ENCODE assay signal across 16 cellular contexts in the genomic region with DNA sequence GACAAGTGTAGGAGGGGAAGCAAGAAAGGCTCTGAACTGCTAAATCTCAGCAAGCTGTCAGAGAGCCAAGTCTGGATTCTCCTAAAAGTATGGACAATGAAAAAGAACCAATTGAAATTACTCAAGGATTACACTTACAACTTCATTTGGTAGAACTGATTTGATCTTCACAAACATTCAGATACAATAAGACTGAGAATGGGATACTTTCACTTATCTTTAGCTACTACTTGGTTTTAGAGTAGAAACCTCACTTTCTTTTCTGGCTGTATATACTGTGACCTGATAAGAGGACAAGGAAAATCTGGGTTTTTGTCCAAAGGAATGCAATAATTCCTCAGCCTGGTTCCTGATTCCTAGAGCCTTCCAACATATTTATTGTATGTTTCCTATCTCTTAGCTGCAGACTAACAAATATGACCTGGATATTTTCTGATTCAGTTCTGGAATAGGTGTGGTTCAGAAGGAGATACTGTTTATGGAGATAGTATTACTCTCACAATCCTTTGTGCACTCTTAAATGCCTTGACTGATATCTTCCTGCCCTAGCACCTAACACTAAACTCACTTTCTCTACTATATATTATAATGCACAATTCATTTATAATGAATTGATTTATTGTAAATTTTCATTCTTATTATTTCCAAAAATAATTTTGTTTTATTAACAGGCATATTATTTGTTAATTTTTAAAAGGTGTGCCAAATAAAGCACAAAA. TPM values are rescaled to one million over a fixed set of nuclear protein-coding genes. Genes with fewer than 3 reads are reported as not detected.
DNase-seq lines count a peak whose midpoint lies in the region; ATAC-seq and TF ChIP-seq lines count a peak whose summit lies in the region.
"Had no signal": no experiment of that assay in that cellular context is flagged by ENCODE, and none has a peak within 500 bp of the region (broad histone marks: within the 10 kb centered on the region; RNA-seq: fewer than 3 reads in every experiment).

No MANE protein-coding gene starts in this region.

- H2AFZ ChIP-seq in PC-3 (ENCODE audit: low read length) (no peak overlapping the region), osteoblast (ENCODE audit: low read length) (no peak overlapping the region), MM.1S (ENCODE audit: low read length) (no peak overlapping the region)

- no peak for TF ChIP-seq EP300 in esophagus muscularis mucosa (IDR thresholded peaks at IDR 0.05)

- H3K4me3 ChIP-seq in PC-3 (ENCODE audit: low read length) (peak overlapping the region; percentile 40), esophagus muscularis mucosa (no peak overlapping the region), osteoblast (ENCODE audit: insufficient read depth, low read length) (no peak overlapping the region), colonic mucosa (no peak overlapping the region), MM.1S (ENCODE audit: low read length) (no peak overlapping the region)
- H3K4me3 ChIP-seq: right atrium auricular region, testis had no signal

- H3K79me2 ChIP-seq in PC-3 (ENCODE audit: low read length) = peaks cover 87% of the 10 kb centered on the region
- no peaks in the 10 kb centered on the region for H3K79me2 ChIP-seq in osteoblast (ENCODE audit: insufficient read depth, low read length)
- H3K79me2 ChIP-seq in MM.1S (ENCODE audit: low read length) = no peaks in the 10 kb centered on the region

- peak overlapping the region; percentile 94 for H3K27ac ChIP-seq in PC-3 (ENCODE audit: low read length)
- peak overlapping the region; percentile 30 to 56 (median 38) for H3K27ac ChIP-seq in esophagus muscularis mucosa (replicated peaks in 1 of 4)
- H3K27ac ChIP-seq in osteoblast (ENCODE audit: low read depth, low read length) = no peak overlapping the region
- H3K27ac ChIP-seq in colonic mucosa = no peak overlapping the region
- H3K27ac ChIP-seq in MM.1S (ENCODE audit: low read length) = no peak overlapping the region
- H3K27ac ChIP-seq: 22Rv1, right atrium auricular region, testis had no signal

- DNase-seq in DMS 273 (lab: John Stamatoyannopoulos, UW; ENCODE audit: unreplicated experiment) = peak; percentile 23
- no peak for DNase-seq in DMS 273 treated with DMSO at 0.1 percent for 48 hours (lab: John Stamatoyannopoulos, UW)
- DNase-seq in PC-3 = peak; percentile 16
- DNase-seq in esophagus muscularis mucosa (ENCODE audit: extremely low spot score) = no peak
- no peak for DNase-seq in osteoblast (ENCODE audit: insufficient read length, low spot score, missing footprints)
- DNase-seq in colonic mucosa = no peak
- DNase-seq in posterior cingulate gyrus = no peak
- no peak for DNase-seq in MM.1S
- DNase-seq: activated gamma-delta T cell treated with Interleukin-2 at 50 U/mL for 16 hours; effector CD4-positive, alpha-beta T cell; foreskin melanocyte; NCI-H1048; NCI-H774; testis had no signal

- H4K20me1 ChIP-seq in PC-3 (ENCODE audit: low read length) (no peaks in the 10 kb centered on the region), osteoblast (ENCODE audit: insufficient read depth, low read length) (no peaks in the 10 kb centered on the region), MM.1S (ENCODE audit: insufficient read depth, low read length) (no peaks in the 10 kb centered on the region)

- TF ChIP-seq CTCF in PC-3 (conservative IDR thresholded peaks at IDR 0.05; ENCODE audit: low read depth, low read length) = no peak
- no peak for TF ChIP-seq CTCF in esophagus muscularis mucosa (IDR thresholded peaks at IDR 0.05)
- TF ChIP-seq CTCF in osteoblast (IDR thresholded peaks at IDR 0.05; ENCODE audit: extremely low read depth, low read depth, low read length) = no peak
- no peak for TF ChIP-seq CTCF in colonic mucosa (IDR thresholded peaks at IDR 0.05)
- no peak for TF ChIP-seq CTCF in MM.1S (IDR thresholded peaks at IDR 0.05; ENCODE audit: low read length)

- CTCF ChIA-PET in PC-3 (lab: Charles Lee) = interaction anchor here (0.6 kb wide), 1 partner anchor 247 kb away, joined by 3 read pairs; no protein-coding TSS in a partner anchor

- H3K4me2 ChIP-seq in PC-3 (ENCODE audit: low read length) (peak overlapping the region; percentile 70), osteoblast (ENCODE audit: insufficient read depth, low read length) (peak overlapping the region; percentile 23), MM.1S (ENCODE audit: low read depth, low read length) (no peak overlapping the region)

- H3K9me2 ChIP-seq in PC-3 (replicated peaks; ENCODE audit: low read length) = no peaks in the 10 kb centered on the region
- no peaks in the 10 kb centered on the region for H3K9me2 ChIP-seq in MM.1S (replicated peaks; ENCODE audit: insufficient read depth, low read length)

- H3K36me3 ChIP-seq in PC-3 (ENCODE audit: low read depth, low read length) (peaks cover 4% of the 10 kb centered on the region; the same call in 1 of the 2 replicates), esophagus muscularis mucosa (no peaks in the 10 kb centered on the region), osteoblast (ENCODE audit: insufficient read depth, low read length) (no peaks in the 10 kb centered on the region), colonic mucosa (no peaks in the 10 kb centered on the region), MM.1S (replicated peaks; ENCODE audit: insufficient read depth, low read length) (no peaks in the 10 kb centered on the region)
- H3K36me3 ChIP-seq: right atrium auricular region had no signal

- peak overlapping the region; percentile 96 for H3K9ac ChIP-seq in PC-3 (ENCODE audit: low read length)
- no peak overlapping the region for H3K9ac ChIP-seq in colonic mucosa (ENCODE audit: low read depth in 2 of 2, low read length in 2 of 2)
- no peak overlapping the region for H3K9ac ChIP-seq in MM.1S (ENCODE audit: low read length)

- no peaks in the 10 kb centered on the region for H3F3A ChIP-seq in PC-3 (ENCODE audit: low read length, unreplicated experiment)
- H3F3A ChIP-seq in MM.1S (ENCODE audit: insufficient read depth, low read length) = no peaks in the 10 kb centered on the region

- no peak for TF ChIP-seq POLR2A in esophagus muscularis mucosa (IDR thresholded peaks at IDR 0.05; ENCODE audit: low read depth)

- H3K9me3 ChIP-seq in PC-3 (ENCODE audit: low read length) (no peaks in the 10 kb centered on the region), esophagus muscularis mucosa (no peaks in the 10 kb centered on the region), osteoblast (ENCODE audit: low read depth, low read length) (no peaks in the 10 kb centered on the region), colonic mucosa (no peaks in the 10 kb centered on the region), MM.1S (replicated peaks; ENCODE audit: insufficient read depth, low read length) (no peaks in the 10 kb centered on the region)
- H3K9me3 ChIP-seq: right atrium auricular region, testis had no signal

- ATAC-seq in PC-3 = no peak

- no TSS peak for BruUV-seq in PC-3 (replicated peaks; lab: Mats Ljungman, UMichigan)

- intact Hi-C loops in PC-3 (cut with micrococcal nuclease) (no loop called here), esophagus muscularis mucosa (cut with DNase I) (no loop called here), colonic mucosa (cut with DNase I) (loop anchor here (10.0 kb wide), 1 partner anchor 212 kb away; no protein-coding TSS in a partner anchor), posterior cingulate gyrus (cut with DNase I) (loop anchor here (5.0 kb wide), 1 partner anchor 210 kb away; no protein-coding TSS in a partner anchor)

- H3K27me3 ChIP-seq in PC-3 (ENCODE audit: low read length) = no peaks in the 10 kb centered on the region
- no peaks in the 10 kb centered on the region for H3K27me3 ChIP-seq in esophagus muscularis mucosa
- no peaks in the 10 kb centered on the region for H3K27me3 ChIP-seq in osteoblast (ENCODE audit: insufficient read depth, low read length)
- H3K27me3 ChIP-seq in colonic mucosa = no peaks in the 10 kb centered on the region
- H3K27me3 ChIP-seq in MM.1S (replicated peaks; ENCODE audit: insufficient read depth, low read length) = no peaks in the 10 kb centered on the region
- H3K27me3 ChIP-seq: right atrium auricular region, testis had no signal

- H3K4me1 ChIP-seq in PC-3 (ENCODE audit: insufficient read depth, low read length) (peaks cover 63% of the 10 kb centered on the region), esophagus muscularis mucosa (peaks cover 0 to 73% (median 56%) of the 10 kb centered on the region in 4 donors), osteoblast (ENCODE audit: insufficient read depth, low read length) (peaks cover 16% of the 10 kb centered on the region), colonic mucosa (no peaks in the 10 kb centered on the region), MM.1S (ENCODE audit: low read length) (peaks cover 4% of the 10 kb centered on the region)
- H3K4me1 ChIP-seq: right atrium auricular region, testis had no signal

- POLR2A ChIA-PET in PC-3 (lab: Charles Lee; ENCODE audit: unreplicated experiment) = no interaction called here

RNA-seq across cellular contexts. Expression of a gene that starts 7.3 kb away (rescaled TPM):
- total RNA-seq in PC-3 (2014; rRNA removed) (13.7 and 16.9 TPM in 2 replicates), esophagus muscularis mucosa (10 to 100 TPM; 27.8 to 39.0 (median 34.5) TPM), osteoblast (2.5 and 35.1 TPM in 2 replicates), colonic mucosa (10 to 100 TPM in 1 of 2 donors, 1 to 10 TPM in 1; 1.7 to 14.2 TPM)

Comparison
In these comparisons a context has a peak if more than half of its experiments do, and no peak if none do; other contexts are left out.
1. DNase-seq: peak in DMS 273 (single experiment) and PC-3 (single experiment); none in DMS 273 treated with DMSO at 0.1 percent for 48 hours (single experiment), esophagus muscularis mucosa (single experiment), osteoblast (single experiment), colonic mucosa (single experiment), posterior cingulate gyrus (0 of 10) and MM.1S (single experiment).
2. H3K27ac ChIP-seq: peak in PC-3 (single experiment) and esophagus muscularis mucosa (4 of 4); none in osteoblast (single experiment), colonic mucosa (single experiment) and MM.1S (single experiment).
3. intact Hi-C loops: an anchor here in colonic mucosa (10.0 kb wide) and posterior cingulate gyrus (5.0 kb wide); none called in PC-3 and esophagus muscularis mucosa.